In the genomic region with DNA sequence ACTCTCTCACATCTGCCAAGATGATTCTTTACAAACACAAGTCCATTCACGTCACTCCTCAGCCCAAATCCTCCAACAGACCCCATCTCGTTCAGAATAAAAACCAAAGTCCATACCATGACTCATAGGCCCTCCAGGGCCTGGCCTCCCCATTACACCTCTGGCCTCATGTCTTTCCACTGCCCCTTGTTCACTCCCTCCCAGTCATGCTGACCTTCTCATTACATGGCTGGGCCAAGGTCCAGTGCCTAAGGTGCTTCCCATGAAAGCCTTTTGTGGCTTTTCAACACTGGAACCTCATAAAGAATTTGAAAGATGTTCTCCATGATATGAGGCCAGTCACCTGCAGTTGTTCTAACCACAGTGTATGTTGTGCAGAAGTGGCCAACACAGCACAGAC, we compare ENCODE assay signal across 16 cellular contexts. TPM values are rescaled to one million over a fixed set of nuclear protein-coding genes. Genes with fewer than 3 reads are reported as not detected.
A peak's percentile ranks its signal among the peaks of the same experiment; 100 is the strongest.
DNase-seq lines count a peak whose midpoint lies in the region; ATAC-seq and TF ChIP-seq lines count a peak whose summit lies in the region.
"Had no signal": no experiment of that assay in that cellular context is flagged by ENCODE, and none has a peak within 500 bp of the region (broad histone marks: within the 10 kb centered on the region; RNA-seq: fewer than 3 reads in every experiment).

No MANE protein-coding gene starts in this region.

- no peak overlapping the region for H3K4me3 Mint-ChIP-seq in MCF 10A (ENCODE audit: unreplicated experiment)

- H4K20me1 ChIP-seq in IMR-90 (ENCODE audit: insufficient read depth, low read length), result no peaks in the 10 kb centered on the region

- peaks cover 23% of the 10 kb centered on the region for H3K9me1 ChIP-seq in IMR-90 (ENCODE audit: insufficient read depth, low read length)

- TF ChIP-seq RAD21 in IMR-90 (IDR thresholded peaks at IDR 0.05; ENCODE audit: low read length), result no peak

- dilution Hi-C loops in IMR-90 (cut with HindIII; ENCODE audit: low sequenced_read_pairs, unreplicated experiment), result no loop called here

- H3K56ac ChIP-seq in IMR-90 (ENCODE audit: extremely low read depth, insufficient read depth, low read length), result no peak overlapping the region

- H3K36me3 ChIP-seq in IMR-90 (ENCODE audit: control insufficient read depth, insufficient read depth, low read length) (no peaks in the 10 kb centered on the region), psoas muscle (ENCODE audit: insufficient read depth in 1 of 2, low read depth in 1 of 2) (no peaks in the 10 kb centered on the region)
- H3K36me3 ChIP-seq: SJSA1 had no signal

- DNase-seq in EH (ENCODE audit: low read depth) (peak; percentile 53), IMR-90 (no peak), MCF 10A (ENCODE audit: unreplicated experiment) (peak; percentile 26), psoas muscle (no peak), SW480 (ENCODE audit: low spot score) (no peak), NCI-H1436 treated with DMSO at 0.1 percent for 48 hours (lab: John Stamatoyannopoulos, UW) (no peak), foreskin keratinocyte (no peak)
- DNase-seq: DND-41, NCI-H146, NCI-H2081, NCI-H748 treated with DMSO at 0.1 percent for 48 hours, OCI-M1 had no signal

- H2BK120ac ChIP-seq in IMR-90 (ENCODE audit: low read depth, low read length), result peak overlapping the region; percentile 99

- peak overlapping the region; percentile 22 for H2AK9ac ChIP-seq in IMR-90 (replicated peaks; ENCODE audit: low read depth, low read length, poor library complexity)

- H3K4me3 ChIP-seq in IMR-90 (ENCODE audit: insufficient read depth, low read depth, low read length) (no peak overlapping the region), psoas muscle (no peak overlapping the region)
- H3K4me3 ChIP-seq: K562, SJSA1 had no signal

- BruUV-seq in IMR-90 (replicated peaks; lab: Mats Ljungman, UMichigan) (no TSS peak), MCF 10A (replicated peaks; lab: Mats Ljungman, UMichigan) (no TSS peak)

- in situ Hi-C loops in IMR-90 (cut with MboI; ENCODE audit: low sequenced_read_pairs), result no loop called here

- CTCF ChIA-PET in IMR-90 (lab: Yijun Ruan, JAX) (no interaction called here), MCF 10A (lab: Yijun Ruan, JAX) (interaction anchor here (1.0 to 1.3 kb wide), 2 partner anchors 143 to 357 kb away, joined by 3 to 7 read pairs; no protein-coding TSS in a partner anchor)

- no peak overlapping the region for H3K9ac ChIP-seq in IMR-90 (ENCODE audit: low read depth, low read length)

- H3K27me3 ChIP-seq in IMR-90 (ENCODE audit: control insufficient read depth, insufficient read depth, low read length) (no peaks in the 10 kb centered on the region), psoas muscle (ENCODE audit: insufficient read depth in 3 of 3, low read length in 2 of 3) (no peaks in the 10 kb centered on the region), foreskin keratinocyte (no peaks in the 10 kb centered on the region)
- H3K27me3 ChIP-seq: SJSA1 had no signal

- intact Hi-C loops in IMR-90 (cut with micrococcal nuclease) (no loop called here), MCF 10A (cut with micrococcal nuclease) (no loop called here), psoas muscle (cut with DNase I) (no loop called here)

- no peak overlapping the region for H3K4me2 ChIP-seq in IMR-90 (ENCODE audit: low read depth, low read length)

- no peaks in the 10 kb centered on the region for H3K9me3 Mint-ChIP-seq in MCF 10A (ENCODE audit: unreplicated experiment)

- peak overlapping the region; percentile 99 for H2BK15ac ChIP-seq in IMR-90 (ENCODE audit: low read depth, low read length)

- H3K27me3 Mint-ChIP-seq in MCF 10A (ENCODE audit: insufficient read depth, unreplicated experiment), result no peaks in the 10 kb centered on the region

- peak overlapping the region; percentile 99 for H3K4ac ChIP-seq in IMR-90 (ENCODE audit: low read depth, low read length)

- no peak for ATAC-seq in IMR-90 (ENCODE audit: low read depth)
- ATAC-seq in psoas muscle, result no peak
- ATAC-seq in GM19351 (IDR thresholded peaks at IDR 0.05; ENCODE audit: unreplicated experiment), result no peak
- no peak for ATAC-seq in foreskin keratinocyte
- ATAC-seq: K562 had no signal

- H3K4me1 ChIP-seq in IMR-90 (ENCODE audit: control insufficient read depth, insufficient read depth, low read length) (peaks cover 24% of the 10 kb centered on the region), psoas muscle (peaks cover 42% of the 10 kb centered on the region), foreskin keratinocyte (peaks cover 10% of the 10 kb centered on the region)

- H2AFZ ChIP-seq in IMR-90 (replicated peaks; ENCODE audit: low read length, poor library complexity), result no peak overlapping the region

- H3K14ac ChIP-seq in IMR-90 (replicated peaks; ENCODE audit: low read depth, low read length), result peak overlapping the region; percentile 98

- H4K5ac ChIP-seq in IMR-90 (ENCODE audit: low read depth, low read length), result no peak overlapping the region

- peaks cover 10% of the 10 kb centered on the region for H3K4me1 Mint-ChIP-seq in MCF 10A (ENCODE audit: insufficient read depth, unreplicated experiment)

- H3K27ac ChIP-seq in IMR-90 (ENCODE audit: insufficient read depth, low read length) (peak overlapping the region; percentile 41; the same call in 1 of the 2 replicates), psoas muscle (peak overlapping the region; percentile 88), foreskin keratinocyte (no peak overlapping the region)
- H3K27ac ChIP-seq: C4-2B had no signal

- H4K8ac ChIP-seq in IMR-90 (ENCODE audit: low read depth in 2 of 2, low read length in 2 of 2), result peak overlapping the region; percentile 72 to 93; a peak in 3 of 4 replicates

- H3K18ac ChIP-seq in IMR-90 (ENCODE audit: low read depth, low read length), result peak overlapping the region; percentile 99

- TF ChIP-seq POLR2A in IMR-90 (IDR thresholded peaks at IDR 0.05; ENCODE audit: low read depth, low read length), result no peak

- POLR2A ChIA-PET in IMR-90 (lab: Charles Lee; ENCODE audit: unreplicated experiment) (no interaction called here), MCF 10A (lab: Yijun Ruan, JAX) (no interaction called here)

- no peaks in the 10 kb centered on the region for H3K36me3 Mint-ChIP-seq in MCF 10A (ENCODE audit: insufficient read depth, unreplicated experiment)

- TF ChIP-seq CTCF in IMR-90 (conservative IDR thresholded peaks at IDR 0.05; ENCODE audit: low read depth, low read length) (no peak), MCF 10A (IDR thresholded peaks at IDR 0.05; ENCODE audit: unreplicated experiment) (no peak), psoas muscle (IDR thresholded peaks at IDR 0.05) (no peak), foreskin keratinocyte (conservative IDR thresholded peaks at IDR 0.05) (no peak)

- H3K79me1 ChIP-seq in IMR-90 (ENCODE audit: low read depth in 1 of 2, low read length in 2 of 2), result peaks cover 0 to 11% of the 10 kb centered on the region in 2 experiments; a peak in 3 of 4 replicates

- H3K9me3 ChIP-seq in IMR-90 (ENCODE audit: control insufficient read depth, insufficient read depth, low read length) (no peaks in the 10 kb centered on the region), psoas muscle (no peaks in the 10 kb centered on the region)
- H3K9me3 ChIP-seq: SJSA1 had no signal

- H2BK20ac ChIP-seq in IMR-90 (ENCODE audit: low read depth, low read length), result peak overlapping the region; percentile 99

- peak overlapping the region; percentile 97; the same call in 1 of the 2 replicates for H3K23ac ChIP-seq in IMR-90 (ENCODE audit: low read depth, low read length)

- H4K91ac ChIP-seq in IMR-90 (ENCODE audit: insufficient read depth, low read depth, low read length), result peak overlapping the region; percentile 96

- H2AK5ac ChIP-seq in IMR-90 (ENCODE audit: low read depth, low read length), result peak overlapping the region; percentile 95

- WGBS in IMR-90 (ENCODE audit: extremely low coverage in 2 of 2, insufficient read length in 1 of 2), 2 experiments, result 67% methylated on average over 1 of the region's 2 CpGs; no CpG with 5 or more reads in 1 of the 2 experiments
- 59 to 80% (median 72%) methylated on average over 2 of the region's 2 CpGs for WGBS in psoas muscle, 3 donors

- H3K27ac Mint-ChIP-seq in MCF 10A (ENCODE audit: low read depth, unreplicated experiment), result no peak overlapping the region

- peak overlapping the region; percentile 96 for H2BK5ac ChIP-seq in IMR-90 (ENCODE audit: low read depth, low read length, poor library complexity, severe bottlenecking)

TF ChIP-seq in IMR-90, 13 proteins besides CTCF, POLR2A, EP300 and RAD21:
- no peak for TF ChIP-seq FOS (IDR thresholded peaks at IDR 0.05; ENCODE audit: low read depth, low read length)
- no peak for TF ChIP-seq MXI1 (IDR thresholded peaks at IDR 0.05; ENCODE audit: borderline replicate concordance, low read depth, low read length)
- no peak for TF ChIP-seq MAFK (IDR thresholded peaks at IDR 0.05; ENCODE audit: low read depth, low read length)
- TF ChIP-seq SMC3 (IDR thresholded peaks at IDR 0.05; ENCODE audit: low read depth, low read length), result no peak
TF ChIP-seq in IMR-90: peak in this region for 0.

RNA-seq across cellular contexts. Expression of gene NEK10, which starts 44.5 kb away (rescaled TPM):
- total RNA-seq in IMR-90 (2012; rRNA removed), result 6.6 and 7.5 TPM in 2 replicates
- 1.4 and 2.2 TPM in 2 replicates for polyA plus RNA-seq in IMR-90 (2012; rRNA removed)
- 0.21 and 0.55 TPM in 2 replicates for polyA plus RNA-seq in IMR-90 (2012; cell fraction: cytosol; rRNA removed)
- 1.7 and 11.1 TPM in 2 replicates for polyA plus RNA-seq in IMR-90 (2012; cell fraction: nucleus; rRNA removed; ENCODE audit: low replicate concordance)
- 0.44 and 1.1 TPM in 2 replicates for total RNA-seq in MCF 10A (2022)
- 10 to 100 TPM in 1 of 4 donors, 1 to 10 TPM in 3; 5.0 to 16.6 (median 6.4) TPM for total RNA-seq in psoas muscle
- 1 to 10 TPM in 2 of 3 donors, under 1 TPM in 1; 0.44 to 4.1 (median 1.3) TPM for polyA plus RNA-seq in psoas muscle
- 0.18 and 0.48 TPM in 2 replicates for total RNA-seq in foreskin keratinocyte
- 0.07 and 0.08 TPM in 2 replicates for polyA plus RNA-seq in foreskin keratinocyte
- polyA plus RNA-seq: K562 had no signal

Comparison
In these comparisons a context has a peak if more than half of its experiments do, and no peak if none do; other contexts are left out.
1. DNase-seq: peak in EH (single experiment) and MCF 10A (single experiment); none in IMR-90 (single experiment), psoas muscle (0 of 2), SW480 (single experiment), NCI-H1436 treated with DMSO at 0.1 percent for 48 hours (single experiment) and foreskin keratinocyte (0 of 2).